Comparison of ENCODE assay signal across 1 cellular context in genomic region chr2:113583541-113584225, GRCh38.
TF ChIP-seq lines count a peak whose summit lies in the region.
"Not testable (repeated sequence)": the region's sequence is repeated elsewhere in the genome, so short reads cannot be mapped to it uniquely, and the experiment has no call there.

No MANE protein-coding gene starts in this region.

TF ChIP-seq in K562, 482 proteins besides CTCF, POLR2A, EP300 and RAD21 (continued from another document and continues in another):
- TF ChIP-seq E2F6 (IDR thresholded peaks at IDR 0.05; ENCODE audit: borderline replicate concordance in 1 of 2, extremely low read depth in 1 of 2, insufficient read depth in 1 of 2, insufficient read length in 1 of 2, low read depth in 1 of 2, low read length in 1 of 2, poor library complexity in 1 of 2, severe bottlenecking in 1 of 2), result peak in 1 of 2 experiments; percentile 47
- peak; percentile 33 for TF ChIP-seq PHF20 (IDR thresholded peaks at IDR 0.05; ENCODE audit: partially characterized antibody)
- TF ChIP-seq MEF2A (IDR thresholded peaks at IDR 0.05; ENCODE audit: control insufficient read depth, low read depth, low read length), result 0 out of 2 replicates have a peak, but pooled peaks have one; percentile 6
- TF ChIP-seq ZFP36 (IDR thresholded peaks at IDR 0.05; ENCODE audit: low read depth, low read length, partially characterized antibody), result peak; percentile 31
- TF ChIP-seq GMEB1 (CRISPR knock-in tag; IDR thresholded peaks at IDR 0.05), result 0 out of 2 replicates have a peak, but pooled peaks have one; percentile 37
- TF ChIP-seq KDM4B (IDR thresholded peaks at IDR 0.05; ENCODE audit: borderline replicate concordance in 2 of 2, low read depth in 1 of 2), result peak in 1 of 2 experiments; percentile 73; a peak in 1 of 4 replicates
- TF ChIP-seq MYC (IDR thresholded peaks at IDR 0.05; ENCODE audit: low read depth, low read length), result peak; percentile 29; the same call in 1 of the 2 replicates
- TF ChIP-seq MYC (CRISPR knock-in tag; IDR thresholded peaks at IDR 0.05; ENCODE audit: borderline replicate concordance, low read depth); CREB1 (IDR thresholded peaks at IDR 0.05): not testable (repeated sequence)
- peak; percentile 85 for TF ChIP-seq XRCC5 (IDR thresholded peaks at IDR 0.05; ENCODE audit: low read depth, low read length)
- TF ChIP-seq HNRNPLL (IDR thresholded peaks at IDR 0.05; ENCODE audit: low read depth, low read length, poor library complexity, severe bottlenecking), result peak; percentile 21
- TF ChIP-seq ARID4B (CRISPR knock-in tag; IDR thresholded peaks at IDR 0.05), result peak; percentile 82
- TF ChIP-seq NR2C2 (CRISPR knock-in tag; IDR thresholded peaks at IDR 0.05), result peak; percentile 71; the same call in 1 of the 2 replicates
- peak; percentile 70 for TF ChIP-seq NR2C2 (tag; IDR thresholded peaks at IDR 0.05)
- TF ChIP-seq ETS1 (conservative IDR thresholded peaks at IDR 0.05; ENCODE audit: control insufficient read depth, low read depth, low read length), result peak; percentile 84
- peak; percentile 90 for TF ChIP-seq GABPA (tag; conservative IDR thresholded peaks at IDR 0.05; ENCODE audit: low read depth)
- peak; percentile 70 for TF ChIP-seq CREB1 (CRISPR knock-in tag; IDR thresholded peaks at IDR 0.05)
- peak in 2 of 3 experiments; percentile 64 to 79; a peak in 4 of 6 replicates for TF ChIP-seq ZBTB11 (CRISPR knock-in tag; IDR thresholded peaks at IDR 0.05)
- TF ChIP-seq ATF7 (IDR thresholded peaks at IDR 0.05), result peak; percentile 33; the same call in 1 of the 2 replicates
- TF ChIP-seq ATF4 (CRISPR knock-in tag; IDR thresholded peaks at IDR 0.05), result 0 out of 2 replicates have a peak, but pooled peaks have one; percentile 28
- peak; percentile 80 for TF ChIP-seq RBFOX2 (IDR thresholded peaks at IDR 0.05; ENCODE audit: low read depth, low read length)
- peak; percentile 41 for TF ChIP-seq KDM5B (IDR thresholded peaks at IDR 0.05; ENCODE audit: insufficient replicate concordance, low read depth, low read length)
- peak; percentile 82 for TF ChIP-seq RBBP5 (IDR thresholded peaks at IDR 0.05; ENCODE audit: borderline replicate concordance, insufficient read depth, low read length, poor library complexity, severe bottlenecking)
- TF ChIP-seq ESRRA (IDR thresholded peaks at IDR 0.05; ENCODE audit: borderline replicate concordance, low read depth), result peak; percentile 29; the same call in 1 of the 2 replicates
- peak; percentile 62 for TF ChIP-seq TFAP4 (CRISPR knock-in tag; IDR thresholded peaks at IDR 0.05; ENCODE audit: borderline replicate concordance)
- peak in 2 of 3 experiments; percentile 47 to 58 for TF ChIP-seq YY1 (IDR thresholded peaks at IDR 0.05; ENCODE audit: borderline replicate concordance in 1 of 3, control insufficient read depth in 1 of 3, extremely low read depth in 1 of 3, insufficient read depth in 3 of 3, insufficient read length in 1 of 3, insufficient replicate concordance in 2 of 3, low read depth in 1 of 3, low read length in 2 of 3)
- TF ChIP-seq HNRNPL (IDR thresholded peaks at IDR 0.05; ENCODE audit: low read depth, low read length), result peak; percentile 82; the same call in 1 of the 2 replicates
- TF ChIP-seq MNT (conservative IDR thresholded peaks at IDR 0.05), result 0 out of 4 replicates have a peak, but pooled peaks of 1 of the 2 experiments have one; percentile 47
- TF ChIP-seq ZMIZ1 (IDR thresholded peaks at IDR 0.05; ENCODE audit: low read depth in 2 of 2, low read length in 2 of 2), result peak in 1 of 2 experiments; percentile 24; a peak in 1 of 4 replicates
- peak; percentile 68; the same call in 1 of the 2 replicates for TF ChIP-seq FOXM1 (IDR thresholded peaks at IDR 0.05; ENCODE audit: low read depth)
- TF ChIP-seq FOXM1 (CRISPR knock-in tag; IDR thresholded peaks at IDR 0.05; ENCODE audit: low read depth), result 0 out of 2 replicates have a peak, but pooled peaks have one; percentile 32
- TF ChIP-seq RB1 (IDR thresholded peaks at IDR 0.05; ENCODE audit: low read depth), result peak; percentile 80
- TF ChIP-seq ZC3H4 (CRISPR knock-in tag; IDR thresholded peaks at IDR 0.05; ENCODE audit: borderline replicate concordance), result peak; percentile 70; the same call in 1 of the 2 replicates
- TF ChIP-seq TEAD1 (CRISPR knock-in tag; IDR thresholded peaks at IDR 0.05), result peak in 1 of 2 experiments; percentile 57; a peak in 1 of 4 replicates
- TF ChIP-seq SOX6 (IDR thresholded peaks at IDR 0.05), result 0 out of 2 replicates have a peak, but pooled peaks have one; percentile 34
- peak; percentile 92 for TF ChIP-seq RNF2 (IDR thresholded peaks at IDR 0.05)
- TF ChIP-seq SMAD4 (CRISPR knock-in tag; conservative IDR thresholded peaks at IDR 0.05), result peak; percentile 78
- peak; percentile 69 for TF ChIP-seq CCNT2 (IDR thresholded peaks at IDR 0.05; ENCODE audit: borderline replicate concordance, extremely low read depth, insufficient read length, low read depth, low read length)
- TF ChIP-seq ETV5 (CRISPR knock-in tag; IDR thresholded peaks at IDR 0.05; ENCODE audit: low read depth), result peak; percentile 93
- peak; percentile 62; the same call in 1 of the 2 replicates for TF ChIP-seq HCFC1 (IDR thresholded peaks at IDR 0.05; ENCODE audit: low read depth, low read length)
